In genomic region chr1:111571987-111572386, GRCh38 we compare ENCODE assay signal across 2 cellular contexts.
TF ChIP-seq lines count a peak whose summit lies in the region.

No MANE protein-coding gene starts in this region.

TF ChIP-seq in liver, 16 proteins besides CTCF, POLR2A, EP300 and RAD21 (continued from another document):
- TF ChIP-seq, protein P1, sequence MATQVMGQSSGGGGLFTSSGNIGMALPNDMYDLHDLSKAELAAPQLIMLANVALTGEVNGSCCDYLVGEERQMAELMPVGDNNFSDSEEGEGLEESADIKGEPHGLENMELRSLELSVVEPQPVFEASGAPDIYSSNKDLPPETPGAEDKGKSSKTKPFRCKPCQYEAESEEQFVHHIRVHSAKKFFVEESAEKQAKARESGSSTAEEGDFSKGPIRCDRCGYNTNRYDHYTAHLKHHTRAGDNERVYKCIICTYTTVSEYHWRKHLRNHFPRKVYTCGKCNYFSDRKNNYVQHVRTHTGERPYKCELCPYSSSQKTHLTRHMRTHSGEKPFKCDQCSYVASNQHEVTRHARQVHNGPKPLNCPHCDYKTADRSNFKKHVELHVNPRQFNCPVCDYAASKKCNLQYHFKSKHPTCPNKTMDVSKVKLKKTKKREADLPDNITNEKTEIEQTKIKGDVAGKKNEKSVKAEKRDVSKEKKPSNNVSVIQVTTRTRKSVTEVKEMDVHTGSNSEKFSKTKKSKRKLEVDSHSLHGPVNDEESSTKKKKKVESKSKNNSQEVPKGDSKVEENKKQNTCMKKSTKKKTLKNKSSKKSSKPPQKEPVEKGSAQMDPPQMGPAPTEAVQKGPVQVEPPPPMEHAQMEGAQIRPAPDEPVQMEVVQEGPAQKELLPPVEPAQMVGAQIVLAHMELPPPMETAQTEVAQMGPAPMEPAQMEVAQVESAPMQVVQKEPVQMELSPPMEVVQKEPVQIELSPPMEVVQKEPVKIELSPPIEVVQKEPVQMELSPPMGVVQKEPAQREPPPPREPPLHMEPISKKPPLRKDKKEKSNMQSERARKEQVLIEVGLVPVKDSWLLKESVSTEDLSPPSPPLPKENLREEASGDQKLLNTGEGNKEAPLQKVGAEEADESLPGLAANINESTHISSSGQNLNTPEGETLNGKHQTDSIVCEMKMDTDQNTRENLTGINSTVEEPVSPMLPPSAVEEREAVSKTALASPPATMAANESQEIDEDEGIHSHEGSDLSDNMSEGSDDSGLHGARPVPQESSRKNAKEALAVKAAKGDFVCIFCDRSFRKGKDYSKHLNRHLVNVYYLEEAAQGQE (IDR thresholded peaks at IDR 0.05) = no peak
- TF ChIP-seq HNF4A (conservative IDR thresholded peaks at IDR 0.05) (peak; percentile 11 to 21), RXRA (IDR thresholded peaks at IDR 0.05) (peak; percentile 46 to 55), EGR1 (IDR thresholded peaks at IDR 0.05; ENCODE audit: low read depth in 2 of 2) (no peak), ATF3 (IDR thresholded peaks at IDR 0.05) (no peak), MAX (IDR thresholded peaks at IDR 0.05) (no peak), NR2F2 (IDR thresholded peaks at IDR 0.05) (no peak), FOXA2 (IDR thresholded peaks at IDR 0.05) (no peak), GABPA (IDR thresholded peaks at IDR 0.05 in 1 of 2, conservative IDR thresholded peaks at IDR 0.05 in 1 of 2) (no peak), JUND (IDR thresholded peaks at IDR 0.05) (no peak), SP1 (IDR thresholded peaks at IDR 0.05) (no peak), HNF4G (IDR thresholded peaks at IDR 0.05) (no peak)
- TF ChIP-seq, protein P2, sequence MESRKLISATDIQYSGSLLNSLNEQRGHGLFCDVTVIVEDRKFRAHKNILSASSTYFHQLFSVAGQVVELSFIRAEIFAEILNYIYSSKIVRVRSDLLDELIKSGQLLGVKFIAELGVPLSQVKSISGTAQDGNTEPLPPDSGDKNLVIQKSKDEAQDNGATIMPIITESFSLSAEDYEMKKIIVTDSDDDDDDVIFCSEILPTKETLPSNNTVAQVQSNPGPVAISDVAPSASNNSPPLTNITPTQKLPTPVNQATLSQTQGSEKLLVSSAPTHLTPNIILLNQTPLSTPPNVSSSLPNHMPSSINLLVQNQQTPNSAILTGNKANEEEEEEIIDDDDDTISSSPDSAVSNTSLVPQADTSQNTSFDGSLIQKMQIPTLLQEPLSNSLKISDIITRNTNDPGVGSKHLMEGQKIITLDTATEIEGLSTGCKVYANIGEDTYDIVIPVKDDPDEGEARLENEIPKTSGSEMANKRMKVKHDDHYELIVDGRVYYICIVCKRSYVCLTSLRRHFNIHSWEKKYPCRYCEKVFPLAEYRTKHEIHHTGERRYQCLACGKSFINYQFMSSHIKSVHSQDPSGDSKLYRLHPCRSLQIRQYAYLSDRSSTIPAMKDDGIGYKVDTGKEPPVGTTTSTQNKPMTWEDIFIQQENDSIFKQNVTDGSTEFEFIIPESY (IDR thresholded peaks at IDR 0.05) = no peak

TF ChIP-seq in HepG2, 621 proteins besides CTCF, POLR2A, EP300 and RAD21 (continued from another document):
- TF ChIP-seq, protein P3, sequence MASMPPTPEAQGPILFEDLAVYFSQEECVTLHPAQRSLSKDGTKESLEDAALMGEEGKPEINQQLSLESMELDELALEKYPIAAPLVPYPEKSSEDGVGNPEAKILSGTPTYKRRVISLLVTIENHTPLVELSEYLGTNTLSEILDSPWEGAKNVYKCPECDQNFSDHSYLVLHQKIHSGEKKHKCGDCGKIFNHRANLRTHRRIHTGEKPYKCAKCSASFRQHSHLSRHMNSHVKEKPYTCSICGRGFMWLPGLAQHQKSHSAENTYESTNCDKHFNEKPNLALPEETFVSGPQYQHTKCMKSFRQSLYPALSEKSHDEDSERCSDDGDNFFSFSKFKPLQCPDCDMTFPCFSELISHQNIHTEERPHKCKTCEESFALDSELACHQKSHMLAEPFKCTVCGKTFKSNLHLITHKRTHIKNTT (CRISPR knock-in tag; IDR thresholded peaks at IDR 0.05) = no peak
- TF ChIP-seq ZNF761 (CRISPR knock-in tag; conservative IDR thresholded peaks at IDR 0.05) (no peak), ZBTB2 (CRISPR knock-in tag; IDR thresholded peaks at IDR 0.05; ENCODE audit: low read depth) (no peak), ZNF263 (CRISPR knock-in tag; IDR thresholded peaks at IDR 0.05) (no peak), KMT2B (CRISPR knock-in tag; IDR thresholded peaks at IDR 0.05) (no peak), ZNF460 (CRISPR knock-in tag; IDR thresholded peaks at IDR 0.05; ENCODE audit: borderline replicate concordance) (no peak), ZNF615 (CRISPR knock-in tag; IDR thresholded peaks at IDR 0.05; ENCODE audit: borderline replicate concordance) (no peak)
- TF ChIP-seq, protein P4, sequence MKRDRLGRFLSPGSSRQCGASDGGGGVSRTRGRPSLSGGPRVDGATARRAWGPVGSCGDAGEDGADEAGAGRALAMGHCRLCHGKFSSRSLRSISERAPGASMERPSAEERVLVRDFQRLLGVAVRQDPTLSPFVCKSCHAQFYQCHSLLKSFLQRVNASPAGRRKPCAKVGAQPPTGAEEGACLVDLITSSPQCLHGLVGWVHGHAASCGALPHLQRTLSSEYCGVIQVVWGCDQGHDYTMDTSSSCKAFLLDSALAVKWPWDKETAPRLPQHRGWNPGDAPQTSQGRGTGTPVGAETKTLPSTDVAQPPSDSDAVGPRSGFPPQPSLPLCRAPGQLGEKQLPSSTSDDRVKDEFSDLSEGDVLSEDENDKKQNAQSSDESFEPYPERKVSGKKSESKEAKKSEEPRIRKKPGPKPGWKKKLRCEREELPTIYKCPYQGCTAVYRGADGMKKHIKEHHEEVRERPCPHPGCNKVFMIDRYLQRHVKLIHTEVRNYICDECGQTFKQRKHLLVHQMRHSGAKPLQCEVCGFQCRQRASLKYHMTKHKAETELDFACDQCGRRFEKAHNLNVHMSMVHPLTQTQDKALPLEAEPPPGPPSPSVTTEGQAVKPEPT (CRISPR knock-in tag; IDR thresholded peaks at IDR 0.05; ENCODE audit: low read depth) = no peak
- TF ChIP-seq, protein P5, sequence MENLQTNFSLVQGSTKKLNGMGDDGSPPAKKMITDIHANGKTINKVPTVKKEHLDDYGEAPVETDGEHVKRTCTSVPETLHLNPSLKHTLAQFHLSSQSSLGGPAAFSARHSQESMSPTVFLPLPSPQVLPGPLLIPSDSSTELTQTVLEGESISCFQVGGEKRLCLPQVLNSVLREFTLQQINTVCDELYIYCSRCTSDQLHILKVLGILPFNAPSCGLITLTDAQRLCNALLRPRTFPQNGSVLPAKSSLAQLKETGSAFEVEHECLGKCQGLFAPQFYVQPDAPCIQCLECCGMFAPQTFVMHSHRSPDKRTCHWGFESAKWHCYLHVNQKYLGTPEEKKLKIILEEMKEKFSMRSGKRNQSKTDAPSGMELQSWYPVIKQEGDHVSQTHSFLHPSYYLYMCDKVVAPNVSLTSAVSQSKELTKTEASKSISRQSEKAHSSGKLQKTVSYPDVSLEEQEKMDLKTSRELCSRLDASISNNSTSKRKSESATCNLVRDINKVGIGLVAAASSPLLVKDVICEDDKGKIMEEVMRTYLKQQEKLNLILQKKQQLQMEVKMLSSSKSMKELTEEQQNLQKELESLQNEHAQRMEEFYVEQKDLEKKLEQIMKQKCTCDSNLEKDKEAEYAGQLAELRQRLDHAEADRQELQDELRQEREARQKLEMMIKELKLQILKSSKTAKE (CRISPR knock-in tag; IDR thresholded peaks at IDR 0.05; ENCODE audit: borderline replicate concordance) = no peak
- TF ChIP-seq, protein P1 (IDR thresholded peaks at IDR 0.05; ENCODE audit: borderline replicate concordance in 1 of 2, low read depth in 1 of 2, low read length in 2 of 2) = no peak
